ENCODE assay signal across 8 cellular contexts in genomic region chr3:15860014-15860934, GRCh38.
DNase-seq lines count a peak whose midpoint lies in the region; TF ChIP-seq lines count a peak whose summit lies in the region.

No MANE protein-coding gene starts in this region.

- peak overlapping the region; percentile 93 for H3K4me3 ChIP-seq in kidney epithelial cell (ENCODE audit: low read depth, low read length)

- no peak for TF ChIP-seq CTCF in kidney epithelial cell (IDR thresholded peaks at IDR 0.05; ENCODE audit: insufficient read depth, low read length, poor library complexity, severe bottlenecking)

- DNase-seq in NCI-H2081 (lab: John Stamatoyannopoulos, UW) = peak; percentile 58 to 83
- no peak for DNase-seq in NCI-H2081 treated with DMSO at 0.1 percent for 48 hours (lab: John Stamatoyannopoulos, UW)
- peak; percentile 43 for DNase-seq in GOT3 (lab: John Stamatoyannopoulos, UW)
- DNase-seq in KBM-7 = peak; percentile 49
- DNase-seq in SKM-1 (lab: John Stamatoyannopoulos, UW; ENCODE audit: unreplicated experiment) = peak; percentile 30
- DNase-seq in central memory CD4-positive, alpha-beta T cell = peak; percentile 1
- no peak for DNase-seq in kidney epithelial cell (ENCODE audit: low read depth)
- peak; percentile 36 for DNase-seq in stimulated activated CD4-positive, alpha-beta T cell treated with anti-CD3 and anti-CD28 coated beads, Interleukin-12 subunit alpha, Interleukin-12 subunit beta, amount 100 ng/mL, for 4 hours

- no peaks in the 10 kb centered on the region for H3K27me3 ChIP-seq in kidney epithelial cell (ENCODE audit: control insufficient read depth, insufficient read depth, low read length)

- no peaks in the 10 kb centered on the region for H3K36me3 ChIP-seq in kidney epithelial cell (ENCODE audit: control insufficient read depth, insufficient read depth, low read length)

- in situ Hi-C loops in KBM-7 (cut with MboI; ENCODE audit: low pct_unique_long_range_greater_than_20kb, low sequenced_read_pairs) = no loop called here

Comparison
In these comparisons a context has a peak if more than half of its experiments do, and no peak if none do; other contexts are left out.
1. DNase-seq: peak in NCI-H2081 (2 of 2), GOT3 (single experiment), KBM-7 (single experiment), SKM-1 (single experiment), central memory CD4-positive, alpha-beta T cell (single experiment) and stimulated activated CD4-positive, alpha-beta T cell treated with anti-CD3 and anti-CD28 coated beads, Interleukin-12 subunit alpha, Interleukin-12 subunit beta, amount 100 ng/mL, for 4 hours (single experiment); none in NCI-H2081 treated with DMSO at 0.1 percent for 48 hours (single experiment) and kidney epithelial cell (single experiment).